1 cellular context compared by ENCODE assay signal in the genomic region with DNA sequence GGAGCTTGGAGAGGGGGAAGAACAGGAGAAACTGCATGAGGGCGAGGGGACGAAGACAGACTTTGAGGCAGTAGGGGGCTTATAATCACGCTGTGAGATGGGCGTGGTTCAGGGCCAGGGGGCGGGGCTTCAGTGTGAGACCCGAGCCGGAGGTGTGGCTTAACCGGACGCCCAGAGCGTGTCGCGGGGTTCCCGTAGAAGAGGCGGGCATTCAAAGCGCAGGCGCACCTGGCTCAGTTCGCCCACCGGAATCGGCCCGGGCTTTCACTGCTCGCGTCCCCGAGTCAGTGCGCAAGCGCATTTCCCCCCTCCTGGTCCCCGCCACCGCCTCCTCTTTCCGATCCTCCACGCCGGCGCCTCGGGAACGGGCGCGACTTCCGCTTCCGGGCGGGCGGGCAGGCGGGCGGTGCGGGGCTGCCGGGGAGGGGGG.
TF ChIP-seq lines count a peak whose summit lies in the region.

No MANE protein-coding gene starts in this region.

TF ChIP-seq in neural cell, 6 proteins besides CTCF, POLR2A, EP300 and RAD21:
- no peak for TF ChIP-seq EZH2 (IDR thresholded peaks at IDR 0.05; ENCODE audit: borderline replicate concordance, insufficient read depth, low read length, poor library complexity, severe bottlenecking)
- TF ChIP-seq POLR2AphosphoS5 (IDR thresholded peaks at IDR 0.05), result no peak
- peak; percentile 34 for TF ChIP-seq MXI1 (conservative IDR thresholded peaks at IDR 0.05; ENCODE audit: poor library complexity, severe bottlenecking)
- TF ChIP-seq REST (IDR thresholded peaks at IDR 0.05; ENCODE audit: borderline replicate concordance), result no peak
- no peak for TF ChIP-seq TAF1 (IDR thresholded peaks at IDR 0.05; ENCODE audit: low read depth)
TF ChIP-seq in neural cell: peak in this region for 1.
